12 cellular contexts compared by ENCODE assay signal in the genomic region with DNA sequence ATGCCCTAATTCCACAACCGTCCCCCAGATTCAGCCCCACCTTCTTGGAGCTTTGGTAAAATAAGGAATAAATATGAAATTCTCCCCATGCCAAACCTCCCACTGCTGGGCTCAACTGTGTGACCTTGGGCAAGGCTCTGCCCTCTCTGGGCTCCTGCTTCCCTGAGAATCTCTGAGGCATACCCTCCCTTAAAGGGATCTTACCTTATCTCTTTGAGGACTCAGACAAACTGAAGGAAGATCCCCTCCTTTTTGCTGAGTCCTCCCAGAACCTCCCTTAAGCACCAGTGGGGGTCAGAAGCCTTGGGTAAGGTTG. TPM values are rescaled to one million over a fixed set of nuclear protein-coding genes. Genes with fewer than 3 reads are reported as not detected.
DNase-seq lines count a peak whose midpoint lies in the region; ATAC-seq, FAIRE-seq and TF ChIP-seq lines count a peak whose summit lies in the region.
"Had no signal": no experiment of that assay in that cellular context is flagged by ENCODE, and none has a peak within 500 bp of the region (broad histone marks: within the 10 kb centered on the region; RNA-seq: fewer than 3 reads in every experiment).

No MANE protein-coding gene starts in this region.

- peaks cover 0 to 16% of the 10 kb centered on the region in 2 donors for H3K4me1 ChIP-seq in kidney (ENCODE audit: control insufficient read depth in 1 of 2, insufficient read depth in 1 of 2, low read depth in 1 of 2, low read length in 2 of 2)
- H3K4me1 ChIP-seq in stomach smooth muscle (ENCODE audit: control insufficient read depth, insufficient read depth, low read length), result peaks cover 61% of the 10 kb centered on the region

- H3K27me3 Mint-ChIP-seq in activated CD8-positive, alpha-beta memory T cell treated with anti-CD3 and anti-CD28 coated beads, Interleukin-2, amount 10 ng/mL, durations not matched to agents 7 days and 5 days, result peaks cover under 1% of the 10 kb centered on the region
- no peaks in the 10 kb centered on the region for H3K27me3 Mint-ChIP-seq in activated T-helper 17 cell treated with anti-CD3 and anti-CD28 coated beads, Interleukin-2, amount 50 U/mL, for 72 hours

- no peaks in the 10 kb centered on the region for H3K9me3 Mint-ChIP-seq in activated CD8-positive, alpha-beta memory T cell treated with anti-CD3 and anti-CD28 coated beads, Interleukin-2, amount 10 ng/mL, durations not matched to agents 7 days and 5 days (ENCODE audit: low read depth)
- no peaks in the 10 kb centered on the region for H3K9me3 Mint-ChIP-seq in activated T-helper 17 cell treated with anti-CD3 and anti-CD28 coated beads, Interleukin-2, amount 50 U/mL, for 72 hours

- peak overlapping the region in 1 of 2 donors; percentile 17 for H3K9ac ChIP-seq in kidney (ENCODE audit: low read length in 2 of 2)
- peak overlapping the region; percentile 42 to 65 for H3K9ac ChIP-seq in stomach smooth muscle (ENCODE audit: low read length in 2 of 2)

- no peak for DNase-seq in activated CD8-positive, alpha-beta memory T cell treated with anti-CD3 and anti-CD28 coated beads, Interleukin-2, amount 10 ng/mL, durations not matched to agents 7 days and 5 days
- DNase-seq in activated CD8-positive, alpha-beta memory T cell treated with anti-CD3 and anti-CD28 coated beads, Interleukin-2, amount 50 U/mL, for 48 hours, result no peak
- no peak for DNase-seq in kidney
- no peak for DNase-seq in HPDE6-E6E7 (ENCODE audit: extremely low spot score)
- DNase-seq in CD1c-positive myeloid dendritic cell (ENCODE audit: extremely low spot score), result no peak
- DNase-seq in stimulated activated CD4-positive, alpha-beta T cell treated with anti-CD3 and anti-CD28 coated beads, Interleukin-15, amount 100 ng/mL, for 24 hours, result no peak
- DNase-seq: amygdala, NCI-H2081 treated with DMSO at 0.1 percent for 48 hours had no signal

- H3K4me3 ChIP-seq in kidney (ENCODE audit: low read length in 2 of 2) (peak overlapping the region in 1 of 2 donors; percentile 44), stomach smooth muscle (ENCODE audit: low read length in 2 of 2) (peak overlapping the region; percentile 57 to 78)
- H3K4me3 ChIP-seq: GM12878 had no signal

- TF ChIP-seq CTCF in kidney (IDR thresholded peaks at IDR 0.05; ENCODE audit: borderline replicate concordance, extremely low read depth, insufficient read depth), result no peak

- ATAC-seq in activated CD8-positive, alpha-beta memory T cell treated with anti-CD3 and anti-CD28 coated beads, Interleukin-2, amount 10 ng/mL, durations not matched to agents 7 days and 5 days, result no peak
- no peak for ATAC-seq in activated T-helper 17 cell treated with anti-CD3 and anti-CD28 coated beads, Interleukin-2, amount 50 U/mL, for 72 hours (replicated peaks)
- ATAC-seq: GM12878 had no signal

- H3K27ac ChIP-seq in kidney (ENCODE audit: low read depth in 2 of 2, low read length in 2 of 2), result peak overlapping the region; percentile 57 to 59
- H3K27ac ChIP-seq in stomach smooth muscle (ENCODE audit: low read length), result peak overlapping the region; percentile 91
- H3K27ac ChIP-seq: HL-60 had no signal

- H3K9me3 ChIP-seq in kidney (ENCODE audit: control insufficient read depth in 1 of 2, low read length in 2 of 2) (no peaks in the 10 kb centered on the region), stomach smooth muscle (ENCODE audit: control insufficient read depth in 2 of 2, low read length in 2 of 2) (no peaks in the 10 kb centered on the region)

- peaks cover 13% of the 10 kb centered on the region for H3K36me3 Mint-ChIP-seq in activated CD8-positive, alpha-beta memory T cell treated with anti-CD3 and anti-CD28 coated beads, Interleukin-2, amount 10 ng/mL, durations not matched to agents 7 days and 5 days
- no peaks in the 10 kb centered on the region for H3K36me3 Mint-ChIP-seq in activated T-helper 17 cell treated with anti-CD3 and anti-CD28 coated beads, Interleukin-2, amount 50 U/mL, for 72 hours (ENCODE audit: low read depth)

- H3K4me3 Mint-ChIP-seq in activated CD8-positive, alpha-beta memory T cell treated with anti-CD3 and anti-CD28 coated beads, Interleukin-2, amount 10 ng/mL, durations not matched to agents 7 days and 5 days, result peak overlapping the region; percentile 89
- H3K4me3 Mint-ChIP-seq in activated T-helper 17 cell treated with anti-CD3 and anti-CD28 coated beads, Interleukin-2, amount 50 U/mL, for 72 hours, result peak overlapping the region; percentile 78

- no peaks in the 10 kb centered on the region for H3K36me3 ChIP-seq in kidney (ENCODE audit: control insufficient read depth in 1 of 2, insufficient read depth in 2 of 2, low read length in 2 of 2)
- H3K36me3 ChIP-seq in stomach smooth muscle (ENCODE audit: control insufficient read depth in 2 of 2, insufficient read depth in 2 of 2, low read length in 2 of 2), result no peaks in the 10 kb centered on the region

- CTCF ChIA-PET in activated CD8-positive, alpha-beta memory T cell treated with anti-CD3 and anti-CD28 coated beads, Interleukin-2, amount 10 ng/mL, durations not matched to agents 7 days and 5 days (lab: Charles Lee), result interaction anchor here (2.0 to 7.0 kb wide), 5 partner anchors 12 to 95 kb away, joined by 5 to 174 read pairs (median 75); a partner anchor contains a TSS

- H3K27me3 ChIP-seq in stomach smooth muscle (ENCODE audit: control insufficient read depth in 1 of 2, insufficient read depth in 2 of 2, low read length in 2 of 2), result no peaks in the 10 kb centered on the region

- intact Hi-C loops in kidney (cut with DNase I), result no loop called here

- H3K27ac Mint-ChIP-seq in activated CD8-positive, alpha-beta memory T cell treated with anti-CD3 and anti-CD28 coated beads, Interleukin-2, amount 10 ng/mL, durations not matched to agents 7 days and 5 days, result peak overlapping the region; percentile 91
- H3K27ac Mint-ChIP-seq in activated T-helper 17 cell treated with anti-CD3 and anti-CD28 coated beads, Interleukin-2, amount 50 U/mL, for 72 hours, result peak overlapping the region; percentile 54

- no peak for FAIRE-seq in kidney (lab: Jason Lieb, UNC)
- FAIRE-seq: GM12878 had no signal

- H3K4me1 Mint-ChIP-seq in activated CD8-positive, alpha-beta memory T cell treated with anti-CD3 and anti-CD28 coated beads, Interleukin-2, amount 10 ng/mL, durations not matched to agents 7 days and 5 days, result peaks cover 53% of the 10 kb centered on the region
- peaks cover 3% of the 10 kb centered on the region for H3K4me1 Mint-ChIP-seq in activated T-helper 17 cell treated with anti-CD3 and anti-CD28 coated beads, Interleukin-2, amount 50 U/mL, for 72 hours

RNA-seq across cellular contexts. Expression of a gene that starts 2.7 kb away (rescaled TPM):
- total RNA-seq in activated CD8-positive, alpha-beta memory T cell treated with anti-CD3 and anti-CD28 coated beads, Interleukin-2, amount 10 ng/mL, durations not matched to agents 7 days and 5 days, result 10 to 100 TPM; 16.8 to 35.5 TPM
- total RNA-seq in activated T-helper 17 cell treated with anti-CD3 and anti-CD28 coated beads, Interleukin-2, amount 50 U/mL, for 72 hours, result not detected
- 22.9 TPM for total RNA-seq in kidney
- polyA plus RNA-seq in kidney (ENCODE audit: insufficient read depth, low read depth, low replicate concordance), result 14.8 TPM

RNA-seq across cellular contexts. Expression of a gene that starts 22.1 kb away (rescaled TPM):
- 1 to 10 TPM in 1 of 2 experiments, under 1 TPM in 1; 0.68 to 2.5 TPM for total RNA-seq in activated CD8-positive, alpha-beta memory T cell treated with anti-CD3 and anti-CD28 coated beads, Interleukin-2, amount 10 ng/mL, durations not matched to agents 7 days and 5 days
- 1 to 10 TPM; 1.6 to 3.4 TPM for total RNA-seq in activated T-helper 17 cell treated with anti-CD3 and anti-CD28 coated beads, Interleukin-2, amount 50 U/mL, for 72 hours
- total RNA-seq in kidney, result 9.2 TPM
- 2.3 TPM for polyA plus RNA-seq in kidney (ENCODE audit: insufficient read depth, low read depth, low replicate concordance)

RNA-seq across cellular contexts. Expression of a gene that starts 22.4 kb away (rescaled TPM):
- not detected for total RNA-seq in activated CD8-positive, alpha-beta memory T cell treated with anti-CD3 and anti-CD28 coated beads, Interleukin-2, amount 10 ng/mL, durations not matched to agents 7 days and 5 days
- total RNA-seq in activated T-helper 17 cell treated with anti-CD3 and anti-CD28 coated beads, Interleukin-2, amount 50 U/mL, for 72 hours, result not detected
- 0.19 TPM for total RNA-seq in kidney
- not detected for polyA plus RNA-seq in kidney (ENCODE audit: insufficient read depth, low read depth, low replicate concordance)
- total RNA-seq: GM12878 had no signal
- polyA plus RNA-seq: GM12878 had no signal

RNA-seq across cellular contexts. Expression of a gene that starts 25.2 kb away (rescaled TPM):
- total RNA-seq in activated CD8-positive, alpha-beta memory T cell treated with anti-CD3 and anti-CD28 coated beads, Interleukin-2, amount 10 ng/mL, durations not matched to agents 7 days and 5 days, result 10 to 100 TPM; 56.5 to 73.9 TPM
- total RNA-seq in activated T-helper 17 cell treated with anti-CD3 and anti-CD28 coated beads, Interleukin-2, amount 50 U/mL, for 72 hours, result 10 to 100 TPM; 41.2 to 68.3 TPM
- total RNA-seq in kidney, result 92.1 TPM
- 115 TPM for polyA plus RNA-seq in kidney (ENCODE audit: insufficient read depth, low read depth, low replicate concordance)

RNA-seq across cellular contexts. Expression of a gene that starts 30.8 kb away (rescaled TPM):
- total RNA-seq in activated CD8-positive, alpha-beta memory T cell treated with anti-CD3 and anti-CD28 coated beads, Interleukin-2, amount 10 ng/mL, durations not matched to agents 7 days and 5 days, result 10 to 100 TPM; 55.3 to 56.8 TPM
- total RNA-seq in activated T-helper 17 cell treated with anti-CD3 and anti-CD28 coated beads, Interleukin-2, amount 50 U/mL, for 72 hours, result 10 to 100 TPM; 21.6 to 41.7 TPM
- 32.8 TPM for total RNA-seq in kidney
- 69.7 TPM for polyA plus RNA-seq in kidney (ENCODE audit: insufficient read depth, low read depth, low replicate concordance)

Comparison
In these comparisons a context has a peak if more than half of its experiments do, and no peak if none do; other contexts are left out.
1. RNA of a gene that starts 2.7 kb away (total RNA-seq): 16.8 to 35.5 TPM in activated CD8-positive, alpha-beta memory T cell treated with anti-CD3 and anti-CD28 coated beads, Interleukin-2, amount 10 ng/mL, durations not matched to agents 7 days and 5 days and 22.9 TPM in kidney (single experiment); not detected in activated T-helper 17 cell treated with anti-CD3 and anti-CD28 coated beads, Interleukin-2, amount 50 U/mL, for 72 hours; every median in the first group is over 10 times any median in the second.